In the genomic region with DNA sequence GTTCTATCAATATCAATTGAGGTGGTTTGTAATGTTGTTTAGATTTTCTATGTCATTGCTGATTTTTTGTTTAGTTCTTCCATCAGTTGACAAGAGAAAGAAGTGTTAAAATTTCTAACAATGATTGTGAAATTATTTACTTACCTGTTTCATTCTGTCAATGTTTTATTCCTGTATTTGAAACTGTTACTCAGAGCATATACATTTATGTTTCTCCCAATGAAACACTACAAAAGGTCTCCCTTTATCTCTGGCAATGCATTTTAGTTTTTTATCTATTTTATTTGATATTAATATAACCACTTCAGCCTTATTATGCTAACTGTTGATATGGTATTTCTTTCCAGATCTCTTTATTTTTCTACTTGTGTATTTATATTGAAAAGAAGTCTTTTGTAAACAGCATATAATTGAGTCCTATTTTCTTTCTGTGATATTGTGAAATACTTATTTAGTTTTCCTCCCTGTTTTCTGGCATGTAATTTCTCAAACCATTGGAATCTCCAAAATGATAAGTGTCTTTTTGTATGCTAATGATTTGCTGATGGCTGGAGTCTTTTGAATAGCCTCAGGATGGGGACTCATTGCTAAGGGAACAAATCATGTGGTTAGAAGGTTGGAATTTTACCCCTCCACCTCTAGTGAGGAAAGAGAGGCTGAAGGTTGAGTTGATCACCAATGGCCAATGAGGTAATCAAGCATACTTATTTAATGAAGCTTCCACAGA, we compare ENCODE assay signal across 23 cellular contexts.
A peak's percentile ranks its signal among the peaks of the same experiment; 100 is the strongest.
DNase-seq lines count a peak whose midpoint lies in the region.
"Had no signal": no experiment of that assay in that cellular context is flagged by ENCODE, and none has a peak within 500 bp of the region (broad histone marks: within the 10 kb centered on the region; RNA-seq: fewer than 3 reads in every experiment).

No MANE protein-coding gene starts in this region.

- peaks cover 4% of the 10 kb centered on the region for H3K4me1 ChIP-seq in Karpas-422 (ENCODE audit: low read length)
- H3K4me1 ChIP-seq: BLaER1, gastrocnemius medialis had no signal

- H3K27ac ChIP-seq in Karpas-422 (ENCODE audit: low read length), result no peak overlapping the region
- H3K27ac ChIP-seq: BLaER1, gastrocnemius medialis, PC-9, skin epidermis had no signal

- H3K9me3 ChIP-seq in Karpas-422 (ENCODE audit: low read length), result no peaks in the 10 kb centered on the region
- H3K9me3 ChIP-seq: BLaER1, gastrocnemius medialis, HAP-1 had no signal

- no peaks in the 10 kb centered on the region for H3K36me3 ChIP-seq in Karpas-422 (ENCODE audit: insufficient read depth, low read length)
- H3K36me3 ChIP-seq: BLaER1, gastrocnemius medialis, HAP-1 had no signal

- H4K20me1 ChIP-seq in Karpas-422 (ENCODE audit: insufficient read depth, low read depth, low read length), result no peaks in the 10 kb centered on the region
- H4K20me1 ChIP-seq: BLaER1 had no signal

- H3K9ac ChIP-seq in Karpas-422 (ENCODE audit: low read length), result no peak overlapping the region
- H3K9ac ChIP-seq: BLaER1 had no signal

- H3K4me3 ChIP-seq in Karpas-422 (ENCODE audit: low read length), result no peak overlapping the region
- H3K4me3 ChIP-seq: BLaER1, gastrocnemius medialis, HAP-1, PC-9, skin epidermis had no signal

- H3K9me2 ChIP-seq in Karpas-422 (replicated peaks; ENCODE audit: insufficient read depth, low read length), result no peaks in the 10 kb centered on the region

- no peaks in the 10 kb centered on the region for H3K79me2 ChIP-seq in Karpas-422 (ENCODE audit: low read length)

- H3K4me2 ChIP-seq in Karpas-422 (ENCODE audit: low read depth, low read length, poor library complexity, severe bottlenecking), result no peak overlapping the region
- H3K4me2 ChIP-seq: BLaER1, PC-9 had no signal

- DNase-seq in EH (ENCODE audit: low read depth) (peak; percentile 37), Karpas-422 (peak; percentile 14), ecto neural progenitor cell (ENCODE audit: low spot score) (peak; percentile 1), kidney tubule cell (ENCODE audit: low spot score) (peak; percentile 73), retina (no peak), mesenteric fat pad (ENCODE audit: low spot score) (no peak), NCI-H69 (lab: John Stamatoyannopoulos, UW) (no peak)
- no peak for DNase-seq in stimulated activated naive CD4-positive, alpha-beta T cell (lab: John Stamatoyannopoulos, UW)
- DNase-seq: activated gamma-delta T cell treated with Interleukin-2 at 50 U/mL for 16 hours; activated T-cell treated with anti-CD3 and anti-CD28 coated beads, Interleukin-2, amount 50 U/mL, for 4 hours; effector memory CD4-positive, alpha-beta T cell; gastrocnemius medialis; GF-D8; hypothalamus; Kasumi-1; MV-4-11; NCI-H2171 treated with DMSO at 0.1 percent for 48 hours; NCI-H524; SHP77 had no signal

- H3K27me3 ChIP-seq in Karpas-422 (ENCODE audit: low read length), result 0 out of 2 replicates have a peak, but pooled peaks cover 4% of the 10 kb centered on the region
- H3K27me3 ChIP-seq: BLaER1, gastrocnemius medialis had no signal

- H2AFZ ChIP-seq in Karpas-422 (ENCODE audit: low read length), result no peak overlapping the region
- H2AFZ ChIP-seq: PC-9 had no signal

Comparison
In these comparisons a context has a peak if more than half of its experiments do, and no peak if none do; other contexts are left out.
1. DNase-seq: peak in EH (single experiment), Karpas-422 (single experiment), ecto neural progenitor cell (single experiment) and kidney tubule cell (single experiment); none in retina (single experiment), stimulated activated naive CD4-positive, alpha-beta T cell (0 of 6), mesenteric fat pad (single experiment) and NCI-H69 (single experiment).